8 cellular contexts compared by ENCODE assay signal in genomic region chr2:24613154-24613814, GRCh38.
DNase-seq lines count a peak whose midpoint lies in the region; ATAC-seq, FAIRE-seq and TF ChIP-seq lines count a peak whose summit lies in the region.

No MANE protein-coding gene starts in this region.

- ATAC-seq in HG03342 (IDR thresholded peaks at IDR 0.05; ENCODE audit: unreplicated experiment) (peak; percentile 72), gastrocnemius medialis (peak; percentile 74 to 86)

- H3K36me3 Mint-ChIP-seq in endothelial cell (ENCODE audit: low read depth, unreplicated experiment), result no peaks in the 10 kb centered on the region

- no peak overlapping the region for H2AFZ ChIP-seq in OCI-LY7 (ENCODE audit: low read length)

- H3K9me3 ChIP-seq in OCI-LY7 (ENCODE audit: low read length), result no peaks in the 10 kb centered on the region
- no peaks in the 10 kb centered on the region for H3K9me3 ChIP-seq in gastrocnemius medialis

- in situ Hi-C loops in gastrocnemius medialis (cut with MboI; ENCODE audit: low sequenced_read_pairs in 4 of 4), result no loop called here

- H3K9me3 Mint-ChIP-seq in endothelial cell (ENCODE audit: unreplicated experiment), result no peaks in the 10 kb centered on the region

- POLR2A ChIA-PET in OCI-LY7 (lab: Charles Lee), result interaction anchor here (0.5 to 1.4 kb wide), 3 partner anchors 34 to 216 kb away, joined by 4 to 7 read pairs (median 4); partner anchors contain the start of genes CENPO and PTRHD1

- CTCF ChIA-PET in OCI-LY7 (lab: Charles Lee; ENCODE audit: unreplicated experiment), result interaction anchor here (1.0 kb wide), 1 partner anchor 214 kb away, joined by 4 read pairs; no protein-coding TSS in a partner anchor

- BruUV-seq in OCI-LY7 (replicated peaks; lab: Mats Ljungman, UMichigan), result no TSS peak

- intact Hi-C loops in OCI-LY7 (cut with micrococcal nuclease; ENCODE audit: unreplicated experiment), result loop anchor here (1.0 to 5.0 kb wide), 2 partner anchors 201 to 213 kb away; no protein-coding TSS in a partner anchor
- intact Hi-C loops in gastrocnemius medialis (cut with DNase I; ENCODE audit: low total_unique reads), result loop anchor here (2.0 to 5.0 kb wide), 2 partner anchors 124 to 214 kb away; no protein-coding TSS in a partner anchor

- H3K4me3 Mint-ChIP-seq in endothelial cell (ENCODE audit: unreplicated experiment), result peak overlapping the region; percentile 26

- DNase-seq in stimulated activated CD4-positive, alpha-beta T cell treated with anti-CD3 and anti-CD28 coated beads, Interleukin-1b, Interleukin-23, amount 100 ng/mL, for 48 hours, result peak; percentile 5
- no peak for DNase-seq in stimulated activated CD4-positive, alpha-beta T cell treated with anti-CD3 and anti-CD28 coated beads, Interleukin-12 subunit alpha, Interleukin-12 subunit beta, amount 100 ng/mL, for 4 hours
- DNase-seq in OCI-LY7 (ENCODE audit: low spot score), result peak; percentile 72
- DNase-seq in endothelial cell (ENCODE audit: low spot score), result peak; percentile 31
- DNase-seq in gastrocnemius medialis, result peak; percentile 18 to 46
- no peak for DNase-seq in frontal cortex (ENCODE audit: low spot score in 2 of 2)
- DNase-seq in ureter (ENCODE audit: low spot score), result no peak

- H3K79me2 ChIP-seq in OCI-LY7 (ENCODE audit: insufficient read depth, low read depth, low read length), result no peaks in the 10 kb centered on the region

- H3K27me3 ChIP-seq in gastrocnemius medialis, result no peaks in the 10 kb centered on the region

- peaks cover 1% of the 10 kb centered on the region for H3K27me3 Mint-ChIP-seq in endothelial cell (ENCODE audit: unreplicated experiment)

- TF ChIP-seq POLR2A in gastrocnemius medialis (IDR thresholded peaks at IDR 0.05), result no peak

- FAIRE-seq in frontal cortex (lab: Jason Lieb, UNC), result no peak

- peaks cover 14% of the 10 kb centered on the region for H3K4me1 Mint-ChIP-seq in endothelial cell (ENCODE audit: unreplicated experiment)

- TF ChIP-seq CTCF in OCI-LY7 (conservative IDR thresholded peaks at IDR 0.05; ENCODE audit: low read length), result peak; percentile 80
- peak; percentile 32 for TF ChIP-seq CTCF in endothelial cell (IDR thresholded peaks at IDR 0.05; ENCODE audit: unreplicated experiment)
- peak in 3 of 5 experiments; percentile 3 to 34 (median 18) for TF ChIP-seq CTCF in gastrocnemius medialis (IDR thresholded peaks at IDR 0.05 in 4 of 5, conservative IDR thresholded peaks at IDR 0.05 in 1 of 5)

- H3K36me3 ChIP-seq in OCI-LY7 (ENCODE audit: insufficient read depth, low read length) (no peaks in the 10 kb centered on the region), gastrocnemius medialis (no peaks in the 10 kb centered on the region)

- H3K27ac ChIP-seq in OCI-LY7 (ENCODE audit: low read depth, low read length, poor library complexity, severe bottlenecking), result no peak overlapping the region
- H3K27ac ChIP-seq in gastrocnemius medialis, result peak overlapping the region; percentile 51 to 72 (median 62)

- H3K4me1 ChIP-seq in OCI-LY7 (ENCODE audit: insufficient read depth, low read length, poor library complexity, severe bottlenecking) (no peaks in the 10 kb centered on the region), gastrocnemius medialis (peaks cover 55 to 59% of the 10 kb centered on the region in 2 donors)

- no peaks in the 10 kb centered on the region for H4K20me1 ChIP-seq in OCI-LY7 (ENCODE audit: insufficient read depth, low read length)

- no peaks in the 10 kb centered on the region for H3K9me2 ChIP-seq in OCI-LY7 (ENCODE audit: insufficient read depth, low read length)

- H3K27ac Mint-ChIP-seq in endothelial cell (ENCODE audit: unreplicated experiment), result peak overlapping the region; percentile 83

- no peak overlapping the region for H3K4me2 ChIP-seq in OCI-LY7 (ENCODE audit: low read length)

- H3K4me3 ChIP-seq in OCI-LY7 (ENCODE audit: low read depth, low read length, poor library complexity, severe bottlenecking) (no peak overlapping the region), gastrocnemius medialis (no peak overlapping the region)

Comparison
In these comparisons a context has a peak if more than half of its experiments do, and no peak if none do; other contexts are left out.
1. DNase-seq: peak in stimulated activated CD4-positive, alpha-beta T cell treated with anti-CD3 and anti-CD28 coated beads, Interleukin-1b, Interleukin-23, amount 100 ng/mL, for 48 hours (single experiment), OCI-LY7 (single experiment), endothelial cell (single experiment) and gastrocnemius medialis (2 of 2); none in stimulated activated CD4-positive, alpha-beta T cell treated with anti-CD3 and anti-CD28 coated beads, Interleukin-12 subunit alpha, Interleukin-12 subunit beta, amount 100 ng/mL, for 4 hours (single experiment), frontal cortex (0 of 2) and ureter (single experiment).
2. CTCF ChIP-seq: peak in every context shown above with its lines; median percentile 80 in OCI-LY7; 32 in endothelial cell; 18 in gastrocnemius medialis.